Comparison of ENCODE assay signal across 22 cellular contexts in genomic region chr7:70210200-70210960, GRCh38.
"Had no signal": no experiment of that assay in that cellular context is flagged by ENCODE, and none has a peak within 500 bp of the region (broad histone marks: within the 10 kb centered on the region; RNA-seq: fewer than 3 reads in every experiment).

No MANE protein-coding gene starts in this region.

- H3K9me3 ChIP-seq: prostate gland, right lobe of liver, suprapubic skin, thyroid gland, upper lobe of left lung, uterus had no signal

- H3K4me3 ChIP-seq: hepatocyte, lung, prostate gland, right lobe of liver, suprapubic skin, thyroid gland, upper lobe of left lung, uterus had no signal

- H3K4me2 ChIP-seq: hepatocyte had no signal

- H2AFZ ChIP-seq: hepatocyte, parathyroid adenoma had no signal

- DNase-seq: effector CD4-positive, alpha-beta T cell; foreskin melanocyte; head of caudate nucleus; kidney; left cardiac atrium; left ventricle myocardium superior; mesendoderm; naive thymus-derived CD4-positive, alpha-beta T cell; retina; right lobe of liver; stimulated activated CD4-positive, alpha-beta T cell treated with anti-CD3 and anti-CD28 coated beads, Interleukin-4, amount 100 ng/mL, for 1 hour; stimulated activated CD8-positive, alpha-beta memory T cell treated with anti-CD3 and anti-CD28 coated beads, Interleukin-4, amount 100 ng/mL, for 48 hours; stimulated activated naive CD8-positive, alpha-beta T cell treated with anti-CD3 and anti-CD28 coated beads, Interleukin-15, Interleukin-2, amounts not matched to agents 100 U/mL and 50 U/mL, for 24 hours; thyroid gland; upper lobe of left lung; uterus had no signal

- H3K9ac ChIP-seq: parathyroid adenoma had no signal

- H3K79me2 ChIP-seq: hepatocyte, parathyroid adenoma had no signal

- H3K27me3 ChIP-seq: hepatocyte, right lobe of liver, suprapubic skin, thyroid gland, upper lobe of left lung, uterus had no signal

- H3K36me3 ChIP-seq: prostate gland, right lobe of liver, suprapubic skin, thyroid gland, upper lobe of left lung, uterus had no signal

- H3K27ac ChIP-seq: parathyroid adenoma, prostate gland, right lobe of liver, suprapubic skin, thyroid gland, upper lobe of left lung, uterus had no signal

- H3K4me1 ChIP-seq: parathyroid adenoma, prostate gland, right lobe of liver, suprapubic skin, thyroid gland, upper lobe of left lung, uterus had no signal

- ATAC-seq: left cardiac atrium; left ventricle myocardium superior; naive thymus-derived CD4-positive, alpha-beta T cell; right lobe of liver; stimulated activated effector memory CD8-positive, alpha-beta T cell treated with anti-CD3 and anti-CD28 coated beads, Interleukin-12 subunit alpha, Interleukin-12 subunit beta, amount 100 ng/mL, for 72 hours; stimulated activated naive CD8-positive, alpha-beta T cell treated with anti-CD3 and anti-CD28 coated beads, Interleukin-15, Interleukin-2, amounts not matched to agents 100 U/mL and 50 U/mL, for 24 hours had no signal
